In genomic region chr11:75022759-75023396, GRCh38 we compare ENCODE assay signal across 1 cellular context.
TF ChIP-seq lines count a peak whose summit lies in the region.

No MANE protein-coding gene starts in this region.

TF ChIP-seq in GM23338, 12 proteins besides CTCF, POLR2A, EP300 and RAD21 (continued from another document):
- TF ChIP-seq EZH2phosphoT487 (IDR thresholded peaks at IDR 0.05; ENCODE audit: unreplicated experiment) (no peak), EZH2 (IDR thresholded peaks at IDR 0.05; ENCODE audit: low read depth, unreplicated experiment) (no peak), ETS1 (IDR thresholded peaks at IDR 0.05) (no peak), ZNF331 (CRISPR knock-in tag; IDR thresholded peaks at IDR 0.05; ENCODE audit: low read depth) (no peak), ZNF114 (CRISPR knock-in tag; IDR thresholded peaks at IDR 0.05) (no peak), CREB1 (CRISPR knock-in tag; IDR thresholded peaks at IDR 0.05; ENCODE audit: low read depth) (no peak), STAT1 (IDR thresholded peaks at IDR 0.05; ENCODE audit: unreplicated experiment) (no peak), NANOG (IDR thresholded peaks at IDR 0.05; ENCODE audit: borderline replicate concordance) (no peak), POLR2AphosphoS5 (IDR thresholded peaks at IDR 0.05; ENCODE audit: low read depth) (no peak)
- TF ChIP-seq, protein P1, sequence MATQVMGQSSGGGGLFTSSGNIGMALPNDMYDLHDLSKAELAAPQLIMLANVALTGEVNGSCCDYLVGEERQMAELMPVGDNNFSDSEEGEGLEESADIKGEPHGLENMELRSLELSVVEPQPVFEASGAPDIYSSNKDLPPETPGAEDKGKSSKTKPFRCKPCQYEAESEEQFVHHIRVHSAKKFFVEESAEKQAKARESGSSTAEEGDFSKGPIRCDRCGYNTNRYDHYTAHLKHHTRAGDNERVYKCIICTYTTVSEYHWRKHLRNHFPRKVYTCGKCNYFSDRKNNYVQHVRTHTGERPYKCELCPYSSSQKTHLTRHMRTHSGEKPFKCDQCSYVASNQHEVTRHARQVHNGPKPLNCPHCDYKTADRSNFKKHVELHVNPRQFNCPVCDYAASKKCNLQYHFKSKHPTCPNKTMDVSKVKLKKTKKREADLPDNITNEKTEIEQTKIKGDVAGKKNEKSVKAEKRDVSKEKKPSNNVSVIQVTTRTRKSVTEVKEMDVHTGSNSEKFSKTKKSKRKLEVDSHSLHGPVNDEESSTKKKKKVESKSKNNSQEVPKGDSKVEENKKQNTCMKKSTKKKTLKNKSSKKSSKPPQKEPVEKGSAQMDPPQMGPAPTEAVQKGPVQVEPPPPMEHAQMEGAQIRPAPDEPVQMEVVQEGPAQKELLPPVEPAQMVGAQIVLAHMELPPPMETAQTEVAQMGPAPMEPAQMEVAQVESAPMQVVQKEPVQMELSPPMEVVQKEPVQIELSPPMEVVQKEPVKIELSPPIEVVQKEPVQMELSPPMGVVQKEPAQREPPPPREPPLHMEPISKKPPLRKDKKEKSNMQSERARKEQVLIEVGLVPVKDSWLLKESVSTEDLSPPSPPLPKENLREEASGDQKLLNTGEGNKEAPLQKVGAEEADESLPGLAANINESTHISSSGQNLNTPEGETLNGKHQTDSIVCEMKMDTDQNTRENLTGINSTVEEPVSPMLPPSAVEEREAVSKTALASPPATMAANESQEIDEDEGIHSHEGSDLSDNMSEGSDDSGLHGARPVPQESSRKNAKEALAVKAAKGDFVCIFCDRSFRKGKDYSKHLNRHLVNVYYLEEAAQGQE (IDR thresholded peaks at IDR 0.05; ENCODE audit: unreplicated experiment), result no peak
